In the genomic region with DNA sequence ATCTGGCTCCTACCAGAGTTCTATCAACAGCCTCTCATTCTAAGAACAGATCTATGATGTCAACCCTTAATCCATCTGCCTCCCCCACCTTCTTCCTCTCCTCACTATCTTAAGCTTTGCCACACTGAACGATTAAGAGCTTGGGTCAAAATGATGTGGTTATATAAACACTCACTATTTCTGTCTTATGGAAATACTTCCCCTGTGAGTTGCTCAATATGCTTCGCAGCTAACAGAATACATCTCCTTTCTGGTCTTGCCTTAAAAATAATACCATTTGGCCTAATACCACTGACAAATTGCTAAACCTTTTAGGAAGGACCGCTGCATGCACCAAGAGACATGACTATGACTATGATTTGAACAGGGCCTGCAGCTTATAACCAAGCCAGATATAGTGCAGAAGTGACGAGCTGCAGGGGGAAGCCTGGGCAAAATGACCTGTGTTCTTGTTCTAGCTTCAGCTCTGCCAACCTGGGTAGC, we compare ENCODE assay signal across 14 cellular contexts.
DNase-seq lines count a peak whose midpoint lies in the region; ATAC-seq and TF ChIP-seq lines count a peak whose summit lies in the region.
"Had no signal": no experiment of that assay in that cellular context is flagged by ENCODE, and none has a peak within 500 bp of the region (broad histone marks: within the 10 kb centered on the region; RNA-seq: fewer than 3 reads in every experiment).

No MANE protein-coding gene starts in this region.

- peak overlapping the region in 1 of 5 donors; percentile 35 for H3K9ac ChIP-seq in subcutaneous abdominal adipose tissue (ENCODE audit: low read length in 5 of 5)

- H3K36me3 Mint-ChIP-seq in chondrocyte (ENCODE audit: low read depth) (no peaks in the 10 kb centered on the region), mesothelial cell of epicardium (peaks cover 3% of the 10 kb centered on the region), GM23338 (ENCODE audit: low read depth) (no peaks in the 10 kb centered on the region)

- H3K4me1 ChIP-seq in subcutaneous abdominal adipose tissue (ENCODE audit: control insufficient read depth in 5 of 5, insufficient read depth in 5 of 5, low read length in 5 of 5) (peaks cover 0 to 26% (median 8%) of the 10 kb centered on the region in 5 donors), GM23338 (ENCODE audit: insufficient read depth) (no peaks in the 10 kb centered on the region)
- H3K4me1 ChIP-seq: prostate gland had no signal

- H3K27me3 Mint-ChIP-seq in chondrocyte (ENCODE audit: low read depth) = no peaks in the 10 kb centered on the region
- no peaks in the 10 kb centered on the region for H3K27me3 Mint-ChIP-seq in mesothelial cell of epicardium (ENCODE audit: low read depth)
- no peaks in the 10 kb centered on the region for H3K27me3 Mint-ChIP-seq in GM23338 (ENCODE audit: insufficient read depth, low read depth, poor library complexity)

- H3K9me3 ChIP-seq in subcutaneous abdominal adipose tissue (ENCODE audit: control insufficient read depth in 5 of 5, low read length in 5 of 5) = no peaks in the 10 kb centered on the region
- H3K9me3 ChIP-seq: prostate gland had no signal

- H3K9me3 Mint-ChIP-seq in chondrocyte (ENCODE audit: low read depth) (no peaks in the 10 kb centered on the region), mesothelial cell of epicardium (peaks cover 9% of the 10 kb centered on the region), GM23338 (no peaks in the 10 kb centered on the region)
- H3K9me3 Mint-ChIP-seq: activated B cell treated with CpG ODN at 0.5 μM for 24 hours had no signal

- no peaks in the 10 kb centered on the region for H3K79me2 ChIP-seq in GM23338 (replicated peaks; ENCODE audit: insufficient read depth)

- H3K27ac Mint-ChIP-seq in chondrocyte (ENCODE audit: unreplicated experiment) = peak overlapping the region; percentile 52
- no peak overlapping the region for H3K27ac Mint-ChIP-seq in mesothelial cell of epicardium
- no peak overlapping the region for H3K27ac Mint-ChIP-seq in GM23338
- H3K27ac Mint-ChIP-seq: activated B cell treated with CpG ODN at 0.5 μM for 24 hours had no signal

- DNase-seq in NCI-H82 (lab: John Stamatoyannopoulos, UW) (peak; percentile 77), chondrocyte (ENCODE audit: low spot score) (no peak), inferior parietal cortex (ENCODE audit: extremely low spot score) (peak; percentile 17), NCI-H187 treated with DMSO at 0.1 percent for 48 hours (lab: John Stamatoyannopoulos, UW) (no peak), DMS53 treated with DMSO at 0.1 percent for 48 hours (lab: John Stamatoyannopoulos, UW; ENCODE audit: unreplicated experiment) (no peak), mesothelial cell of epicardium (ENCODE audit: low spot score in 2 of 2, unreplicated experiment in 2 of 2) (no peak), GM23338 (ENCODE audit: low spot score) (no peak)
- DNase-seq: activated B cell treated with CpG ODN at 0.5 μM for 24 hours, amygdala, midbrain, NCI-H526 treated with DMSO at 0.1 percent for 48 hours, SHP77 had no signal

- peaks cover 0 to 3% (median 0%) of the 10 kb centered on the region in 5 donors for H3K36me3 ChIP-seq in subcutaneous abdominal adipose tissue (ENCODE audit: control insufficient read depth in 5 of 5, insufficient read depth in 5 of 5, low read length in 5 of 5)
- no peaks in the 10 kb centered on the region for H3K36me3 ChIP-seq in GM23338 (ENCODE audit: insufficient read depth)
- H3K36me3 ChIP-seq: prostate gland had no signal

- H2AFZ ChIP-seq in GM23338 = no peak overlapping the region

- H3K4me1 Mint-ChIP-seq in chondrocyte (ENCODE audit: low read depth) (peaks cover 20% of the 10 kb centered on the region), mesothelial cell of epicardium (peaks cover 27% of the 10 kb centered on the region), GM23338 (no peaks in the 10 kb centered on the region)
- H3K4me1 Mint-ChIP-seq: activated B cell treated with CpG ODN at 0.5 μM for 24 hours had no signal

- no peaks in the 10 kb centered on the region for H3F3A ChIP-seq in GM23338 (replicated peaks; ENCODE audit: low read depth)

- H3K27ac ChIP-seq in subcutaneous abdominal adipose tissue (ENCODE audit: low read depth, low read length) (peak overlapping the region; percentile 61), GM23338 (ENCODE audit: low read depth) (no peak overlapping the region)
- H3K27ac ChIP-seq: prostate gland had no signal

- no peak overlapping the region for H3K4me2 ChIP-seq in GM23338

- ATAC-seq in GM23338 = no peak

- TF ChIP-seq CTCF in chondrocyte (IDR thresholded peaks at IDR 0.05) = no peak
- TF ChIP-seq CTCF in mesothelial cell of epicardium (IDR thresholded peaks at IDR 0.05; ENCODE audit: unreplicated experiment) = no peak
- no peak for TF ChIP-seq CTCF in GM23338 (conservative IDR thresholded peaks at IDR 0.05; ENCODE audit: low read depth in 2 of 2)

- H3K4me3 Mint-ChIP-seq in chondrocyte (ENCODE audit: unreplicated experiment) (no peak overlapping the region), mesothelial cell of epicardium (no peak overlapping the region), GM23338 (no peak overlapping the region)
- H3K4me3 Mint-ChIP-seq: activated B cell treated with CpG ODN at 0.5 μM for 24 hours had no signal

- H3K27me3 ChIP-seq in subcutaneous abdominal adipose tissue (ENCODE audit: control insufficient read depth in 5 of 5, insufficient read depth in 4 of 5, low read length in 5 of 5) (no peaks in the 10 kb centered on the region), GM23338 (ENCODE audit: insufficient read depth) (no peaks in the 10 kb centered on the region)

- H3K4me3 ChIP-seq in subcutaneous abdominal adipose tissue (ENCODE audit: low read depth in 1 of 5, low read length in 5 of 5) (no peak overlapping the region), GM23338 (no peak overlapping the region)
- H3K4me3 ChIP-seq: prostate gland had no signal

- H3K9me2 ChIP-seq in GM23338 (ENCODE audit: insufficient read depth) = 0 out of 2 replicates have a peak, but pooled peaks cover 5% of the 10 kb centered on the region

- no peaks in the 10 kb centered on the region for H4K20me1 ChIP-seq in GM23338 (replicated peaks; ENCODE audit: insufficient read depth)

TF ChIP-seq in GM23338, 12 proteins besides CTCF, POLR2A, EP300 and RAD21 (continues in another document):
- TF ChIP-seq ZNF331 (CRISPR knock-in tag; IDR thresholded peaks at IDR 0.05; ENCODE audit: low read depth) = no peak
- TF ChIP-seq, protein P1, sequence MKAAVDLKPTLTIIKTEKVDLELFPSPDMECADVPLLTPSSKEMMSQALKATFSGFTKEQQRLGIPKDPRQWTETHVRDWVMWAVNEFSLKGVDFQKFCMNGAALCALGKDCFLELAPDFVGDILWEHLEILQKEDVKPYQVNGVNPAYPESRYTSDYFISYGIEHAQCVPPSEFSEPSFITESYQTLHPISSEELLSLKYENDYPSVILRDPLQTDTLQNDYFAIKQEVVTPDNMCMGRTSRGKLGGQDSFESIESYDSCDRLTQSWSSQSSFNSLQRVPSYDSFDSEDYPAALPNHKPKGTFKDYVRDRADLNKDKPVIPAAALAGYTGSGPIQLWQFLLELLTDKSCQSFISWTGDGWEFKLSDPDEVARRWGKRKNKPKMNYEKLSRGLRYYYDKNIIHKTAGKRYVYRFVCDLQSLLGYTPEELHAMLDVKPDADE (IDR thresholded peaks at IDR 0.05) = no peak
- TF ChIP-seq STAT1 (IDR thresholded peaks at IDR 0.05; ENCODE audit: unreplicated experiment) = no peak
- TF ChIP-seq CREB1 (CRISPR knock-in tag; IDR thresholded peaks at IDR 0.05; ENCODE audit: low read depth) = no peak
- no peak for TF ChIP-seq JUNB (IDR thresholded peaks at IDR 0.05; ENCODE audit: unreplicated experiment)

Comparison
In these comparisons a context has a peak if more than half of its experiments do, and no peak if none do; other contexts are left out.
1. DNase-seq: peak in NCI-H82 (single experiment) and inferior parietal cortex (single experiment); none in chondrocyte (single experiment), NCI-H187 treated with DMSO at 0.1 percent for 48 hours (single experiment), DMS53 treated with DMSO at 0.1 percent for 48 hours (single experiment), mesothelial cell of epicardium (0 of 2) and GM23338 (single experiment).